Comparison of ENCODE assay signal across 25 cellular contexts in genomic region chr11:99781074-99781473, GRCh38.
"Had no signal": no experiment of that assay in that cellular context is flagged by ENCODE, and none has a peak within 500 bp of the region (broad histone marks: within the 10 kb centered on the region; RNA-seq: fewer than 3 reads in every experiment).

No MANE protein-coding gene starts in this region.

- H3K9me3 Mint-ChIP-seq: memory B cell had no signal

- H3K36me3 ChIP-seq: ovary, stomach, thoracic aorta, upper lobe of right lung had no signal

- H3K9me3 ChIP-seq: body of pancreas, ovary, thoracic aorta, upper lobe of right lung had no signal

- H3K27me3 ChIP-seq: ovary, stomach, upper lobe of right lung had no signal

- H3K4me3 ChIP-seq: body of pancreas, coronary artery, mucosa of descending colon, ovary, stomach, thoracic aorta, upper lobe of right lung had no signal

- H3K4me1 ChIP-seq: body of pancreas, stomach, upper lobe of right lung had no signal

- H3K4me1 Mint-ChIP-seq: activated CD4-positive, alpha-beta memory T cell treated with anti-CD3 and anti-CD28 coated beads, Interleukin-2, amount 10 ng/mL, durations not matched to agents 7 days and 5 days; activated naive CD4-positive, alpha-beta T cell treated with anti-CD3 and anti-CD28 coated beads, Interleukin-2, amount 50 U/mL, for 24 hours; memory B cell; naive thymus-derived CD4-positive, alpha-beta T cell; WTC11 had no signal

- H3K36me3 Mint-ChIP-seq: activated naive CD4-positive, alpha-beta T cell treated with anti-CD3 and anti-CD28 coated beads, Interleukin-2, amount 50 U/mL, for 24 hours; memory B cell; naive thymus-derived CD4-positive, alpha-beta T cell; WTC11 had no signal

- H3K27ac Mint-ChIP-seq: activated CD4-positive, alpha-beta memory T cell treated with anti-CD3 and anti-CD28 coated beads, Interleukin-2, amount 10 ng/mL, durations not matched to agents 7 days and 5 days; activated naive CD4-positive, alpha-beta T cell treated with anti-CD3 and anti-CD28 coated beads, Interleukin-2, amount 50 U/mL, for 24 hours; activated T-cell treated with anti-CD3 and anti-CD28 coated beads, Interleukin-2, amount 50 U/mL, for 24 hours; memory B cell; naive thymus-derived CD4-positive, alpha-beta T cell; WTC11 had no signal

- H3K27ac ChIP-seq: body of pancreas, coronary artery, ovary, stomach, thoracic aorta, upper lobe of right lung had no signal

- DNase-seq: activated CD4-positive, alpha-beta memory T cell treated with anti-CD3 and anti-CD28 coated beads, Interleukin-2, amount 10 ng/mL, durations not matched to agents 7 days and 5 days; activated CD4-positive, alpha-beta T cell treated with anti-CD3 and anti-CD28 coated beads for 4 hours; activated effector memory CD4-positive, alpha-beta T cell treated with Interleukin-2 at 50 U/mL for 16 hours; activated T-cell treated with anti-CD3 and anti-CD28 coated beads, Interleukin-2, amount 50 U/mL, for 24 hours; amniotic stem cell; body of pancreas; central memory CD4-positive, alpha-beta T cell; effector CD4-positive, alpha-beta T cell; foreskin melanocyte; kidney glomerular epithelial cell; left ventricle myocardium superior; mucosa of descending colon; naive thymus-derived CD4-positive, alpha-beta T cell; ovary; stimulated activated CD4-positive, alpha-beta T cell treated with anti-CD3 and anti-CD28 coated beads, Interleukin-2, amount 100 ng/mL, for 24 hours; stomach; upper lobe of right lung had no signal

- ATAC-seq: body of pancreas; left ventricle myocardium superior; mucosa of descending colon; naive thymus-derived CD4-positive, alpha-beta T cell; sciatic nerve; upper lobe of right lung; WTC11 had no signal

- H3K4me3 Mint-ChIP-seq: activated CD4-positive, alpha-beta memory T cell treated with anti-CD3 and anti-CD28 coated beads, Interleukin-2, amount 10 ng/mL, durations not matched to agents 7 days and 5 days; activated naive CD4-positive, alpha-beta T cell treated with anti-CD3 and anti-CD28 coated beads, Interleukin-2, amount 50 U/mL, for 24 hours; activated T-cell treated with anti-CD3 and anti-CD28 coated beads, Interleukin-2, amount 50 U/mL, for 24 hours; memory B cell; naive thymus-derived CD4-positive, alpha-beta T cell; WTC11 had no signal

- H3K27me3 Mint-ChIP-seq: activated CD4-positive, alpha-beta memory T cell treated with anti-CD3 and anti-CD28 coated beads, Interleukin-2, amount 10 ng/mL, durations not matched to agents 7 days and 5 days; activated naive CD4-positive, alpha-beta T cell treated with anti-CD3 and anti-CD28 coated beads, Interleukin-2, amount 50 U/mL, for 24 hours; activated T-cell treated with anti-CD3 and anti-CD28 coated beads, Interleukin-2, amount 50 U/mL, for 24 hours; memory B cell; naive thymus-derived CD4-positive, alpha-beta T cell had no signal

- FAIRE-seq: endothelial cell of umbilical vein, TTC549 had no signal
